10 cellular contexts compared by ENCODE assay signal in the genomic region with DNA sequence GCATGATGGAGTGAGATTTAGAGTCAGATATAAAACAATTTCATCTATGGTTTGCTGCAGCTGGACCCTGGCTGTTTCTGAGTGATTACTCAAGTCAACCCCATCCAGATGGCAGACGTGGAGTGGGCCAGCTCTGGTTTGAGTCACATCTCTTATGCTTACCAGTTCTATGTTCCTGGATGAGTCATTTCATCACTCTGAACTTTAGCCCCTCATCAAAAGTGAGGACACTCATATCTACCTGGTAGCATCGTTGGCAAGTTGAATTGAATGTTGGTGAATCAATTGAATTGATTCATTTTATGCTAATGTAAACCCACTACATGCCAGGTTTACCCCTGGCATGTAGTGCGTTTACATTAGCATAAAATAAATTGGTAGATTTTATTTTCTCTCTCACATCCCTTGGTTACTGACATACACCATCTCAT.
DNase-seq lines count a peak whose midpoint lies in the region; ATAC-seq, FAIRE-seq and TF ChIP-seq lines count a peak whose summit lies in the region.
"Had no signal": no experiment of that assay in that cellular context is flagged by ENCODE, and none has a peak within 500 bp of the region (broad histone marks: within the 10 kb centered on the region; RNA-seq: fewer than 3 reads in every experiment).

No MANE protein-coding gene starts in this region.

- no peaks in the 10 kb centered on the region for H3K36me3 Mint-ChIP-seq in CD4-positive, alpha-beta memory T cell
- no peaks in the 10 kb centered on the region for H3K36me3 Mint-ChIP-seq in progenitor cell of endocrine pancreas (ENCODE audit: insufficient read depth)

- 0 out of 3 replicates have a peak overlapping the region, but pooled peaks have one; percentile 25 for H3K4me2 ChIP-seq in A549

- no peak for FAIRE-seq in A549 (lab: Jason Lieb, UNC)

- TF ChIP-seq CTCF in A549 (IDR thresholded peaks at IDR 0.05): no peak
- TF ChIP-seq CTCF in foreskin fibroblast (IDR thresholded peaks at IDR 0.05; ENCODE audit: low read depth, low read length): no peak
- TF ChIP-seq CTCF in progenitor cell of endocrine pancreas (IDR thresholded peaks at IDR 0.05; ENCODE audit: unreplicated experiment): no peak

- ATAC-seq in A549: peak; percentile 80 to 81
- ATAC-seq in GM21360 (IDR thresholded peaks at IDR 0.05; ENCODE audit: unreplicated experiment): peak; percentile 70
- ATAC-seq in HG03097 (IDR thresholded peaks at IDR 0.05; ENCODE audit: low FRiP score, unreplicated experiment): no peak

- peaks cover 0 to 5% (median 3%) of the 10 kb centered on the region in 4 donors for H3K4me1 Mint-ChIP-seq in CD4-positive, alpha-beta memory T cell
- H3K4me1 Mint-ChIP-seq in progenitor cell of endocrine pancreas (ENCODE audit: low read depth): no peaks in the 10 kb centered on the region

- no peak for TF ChIP-seq EP300 in A549 (IDR thresholded peaks at IDR 0.05)

- H3K4me3 ChIP-seq in A549 (no peak overlapping the region), foreskin fibroblast (ENCODE audit: low read depth in 1 of 2, low read length in 2 of 2) (no peak overlapping the region)
- no peak overlapping the region for H3K4me3 ChIP-seq in CD4-positive, alpha-beta memory T cell (ENCODE audit: low read length in 2 of 2)

- no peak overlapping the region for H3K4me3 Mint-ChIP-seq in CD4-positive, alpha-beta memory T cell
- H3K4me3 Mint-ChIP-seq in progenitor cell of endocrine pancreas (ENCODE audit: low read depth): no peak overlapping the region
- H3K4me3 Mint-ChIP-seq: naive B cell had no signal

- POLR2A ChIA-PET in A549 (lab: Yijun Ruan, JAX): interaction anchor here (0.8 kb wide), 1 partner anchor 10 kb away, joined by 4 read pairs; no protein-coding TSS in a partner anchor
- POLR2A ChIA-PET in CD4-positive, alpha-beta memory T cell (lab: Charles Lee; ENCODE audit: partially characterized antibody): interaction anchor here (0.6 kb wide), 1 partner anchor 944 kb away, joined by 3 read pairs; no protein-coding TSS in a partner anchor

- no peaks in the 10 kb centered on the region for H3K9me3 ChIP-seq in A549
- H3K9me3 ChIP-seq in CD4-positive, alpha-beta memory T cell (ENCODE audit: control insufficient read depth in 1 of 2, low read length in 2 of 2): no peaks in the 10 kb centered on the region

- DNase-seq in A549 (ENCODE audit: low read depth in 1 of 2, low spot score in 1 of 2): peak in 1 of 2 experiments; percentile 60
- DNase-seq in NCI-H446 (lab: John Stamatoyannopoulos, UW): peak; percentile 38 to 60
- DNase-seq in foreskin fibroblast: peak; percentile 82 to 89
- no peak for DNase-seq in CD4-positive, alpha-beta memory T cell
- no peak for DNase-seq in progenitor cell of endocrine pancreas (ENCODE audit: low spot score, unreplicated experiment)
- no peak for DNase-seq in amniotic stem cell (lab: John Stamatoyannopoulos, UW)
- DNase-seq: DND-41, naive B cell had no signal

- 16% methylated on average over 3 of the region's 3 CpGs for WGBS in A549 (ENCODE audit: missing lambda C conversion rate)

- H3K4me1 ChIP-seq in A549: peaks cover 11% of the 10 kb centered on the region
- H3K4me1 ChIP-seq in CD4-positive, alpha-beta memory T cell (ENCODE audit: insufficient read depth, low read length): no peaks in the 10 kb centered on the region

- no peak for TF ChIP-seq RAD21 in A549 (conservative IDR thresholded peaks at IDR 0.05 in 1 of 2, IDR thresholded peaks at IDR 0.05 in 1 of 2)

- intact Hi-C loops in CD4-positive, alpha-beta memory T cell (cut with micrococcal nuclease): no loop called here

- peak overlapping the region in 1 of 2 experiments; percentile 44; a peak in 1 of 6 replicates for H3K27ac ChIP-seq in A549
- H3K27ac ChIP-seq in CD4-positive, alpha-beta memory T cell (ENCODE audit: low read depth, low read length): no peak overlapping the region

- no peaks in the 10 kb centered on the region for H3K27me3 ChIP-seq in CD4-positive, alpha-beta memory T cell (ENCODE audit: insufficient read depth, low read length)

- no peaks in the 10 kb centered on the region for H3K36me3 ChIP-seq in CD4-positive, alpha-beta memory T cell (ENCODE audit: insufficient read depth, low read length)

- CTCF ChIA-PET in A549 (lab: Yijun Ruan, JAX): interaction anchor here (0.7 to 1.1 kb wide), 3 partner anchors 15 to 78 kb away, joined by 3 to 4 read pairs (median 3); no protein-coding TSS in a partner anchor
- CTCF ChIA-PET in CD4-positive, alpha-beta memory T cell (lab: Charles Lee; ENCODE audit: partially characterized antibody): no interaction called here

- no peak for TF ChIP-seq POLR2A in A549 (IDR thresholded peaks at IDR 0.05; ENCODE audit: low read length)

- peaks cover 0 to 4% (median 0%) of the 10 kb centered on the region in 8 donors for H3K9me3 Mint-ChIP-seq in CD4-positive, alpha-beta memory T cell
- no peaks in the 10 kb centered on the region for H3K9me3 Mint-ChIP-seq in progenitor cell of endocrine pancreas (ENCODE audit: low read depth)

- no peak overlapping the region for H3K27ac Mint-ChIP-seq in CD4-positive, alpha-beta memory T cell
- H3K27ac Mint-ChIP-seq in progenitor cell of endocrine pancreas: no peak overlapping the region
- H3K27ac Mint-ChIP-seq: naive B cell had no signal

- H3K27me3 Mint-ChIP-seq in CD4-positive, alpha-beta memory T cell: peaks cover 4 to 16% of the 10 kb centered on the region in 2 donors
- H3K27me3 Mint-ChIP-seq in progenitor cell of endocrine pancreas: peaks cover 22% of the 10 kb centered on the region

TF ChIP-seq in A549, 52 proteins besides CTCF, POLR2A, EP300 and RAD21:
- TF ChIP-seq FOSL2 (IDR thresholded peaks at IDR 0.05) (0 out of 2 replicates have a peak, but pooled peaks have one; percentile 15), FOSL2 (CRISPR knock-in tag; IDR thresholded peaks at IDR 0.05) (0 out of 2 replicates have a peak, but pooled peaks have one; percentile 21), JUNB (IDR thresholded peaks at IDR 0.05) (peak; percentile 20; the same call in 1 of the 2 replicates), NFE2L2 (conservative IDR thresholded peaks at IDR 0.05; ENCODE audit: low read length) (no peak)

Comparison
In these comparisons a context has a peak if more than half of its experiments do, and no peak if none do; other contexts are left out.
1. DNase-seq: peak in NCI-H446 (2 of 2) and foreskin fibroblast (2 of 2); none in CD4-positive, alpha-beta memory T cell (0 of 5), progenitor cell of endocrine pancreas (single experiment) and amniotic stem cell (single experiment).